In the genomic region with DNA sequence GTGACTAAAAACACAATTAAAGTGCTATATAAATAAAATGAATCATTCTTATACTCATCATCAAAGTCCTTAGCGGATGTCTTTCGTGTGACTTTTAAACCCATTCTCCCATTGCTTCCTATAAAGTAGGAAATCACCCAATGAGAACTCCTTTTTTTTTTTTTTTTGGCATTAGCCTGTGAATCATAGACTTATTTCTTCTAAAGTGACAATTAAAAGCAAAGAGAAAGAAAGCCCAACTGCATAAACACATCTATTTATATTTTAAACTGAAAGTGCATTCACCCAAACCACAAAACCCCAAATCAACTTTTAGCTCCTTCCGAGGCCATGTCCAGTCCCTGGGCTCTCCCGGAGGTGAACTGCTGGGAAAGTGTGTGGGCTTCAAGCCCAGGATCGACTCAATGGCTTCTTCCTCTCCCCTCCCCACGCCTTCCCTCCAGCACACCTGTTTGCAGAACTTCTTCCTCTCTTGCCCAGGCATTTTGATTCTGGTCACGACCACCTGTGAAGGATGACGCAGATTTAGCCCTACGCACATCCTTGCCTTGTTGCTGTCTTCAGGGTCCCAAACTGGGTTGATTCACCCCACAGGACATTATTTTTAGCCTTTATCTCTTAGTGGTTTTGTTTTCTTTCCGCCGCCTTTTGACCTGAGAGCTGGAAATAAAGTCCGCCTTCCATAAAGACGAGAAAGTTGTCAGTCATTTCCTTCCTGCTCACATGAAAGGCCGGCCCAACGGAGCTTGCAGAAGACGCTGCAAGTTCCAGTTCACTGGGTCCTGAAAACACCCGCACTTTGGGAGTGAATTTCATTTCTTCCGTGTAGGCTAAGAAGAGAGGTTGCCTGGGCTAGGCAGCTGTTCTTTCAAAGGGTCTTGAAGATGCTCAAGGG, we compare ENCODE assay signal across 7 cellular contexts.
DNase-seq lines count a peak whose midpoint lies in the region; ATAC-seq and TF ChIP-seq lines count a peak whose summit lies in the region.

No MANE protein-coding gene starts in this region.

- peaks cover 0 to 17% (median 14%) of the 10 kb centered on the region in 7 donors for H3K4me1 Mint-ChIP-seq in naive thymus-derived CD4-positive, alpha-beta T cell

- H3K27ac Mint-ChIP-seq in naive thymus-derived CD4-positive, alpha-beta T cell: peak overlapping the region in 4 of 9 donors; percentile 7 to 73 (median 20)

- peaks cover 37% of the 10 kb centered on the region for H3K79me2 ChIP-seq in SU-DHL-6 (ENCODE audit: insufficient read depth, low read length)

- no peaks in the 10 kb centered on the region for H4K20me1 ChIP-seq in SU-DHL-6 (ENCODE audit: low read depth, low read length)

- H3K27me3 Mint-ChIP-seq in naive thymus-derived CD4-positive, alpha-beta T cell: peaks cover 10 to 33% (median 28%) of the 10 kb centered on the region in 5 donors

- ATAC-seq in GM19035 (IDR thresholded peaks at IDR 0.05; ENCODE audit: unreplicated experiment) (peak; percentile 73), HG02798 (IDR thresholded peaks at IDR 0.05; ENCODE audit: poor library complexity, unreplicated experiment) (peak; percentile 66)
- ATAC-seq in naive thymus-derived CD4-positive, alpha-beta T cell: peak; percentile 55

- no peaks in the 10 kb centered on the region for H3K36me3 Mint-ChIP-seq in naive thymus-derived CD4-positive, alpha-beta T cell

- H3K4me1 ChIP-seq in naive thymus-derived CD4-positive, alpha-beta T cell (ENCODE audit: control insufficient read depth in 2 of 2, insufficient read depth in 2 of 2, low read length in 2 of 2): no peaks in the 10 kb centered on the region
- H3K4me1 ChIP-seq in HAP-1: no peaks in the 10 kb centered on the region

- H3F3A ChIP-seq in SU-DHL-6 (ENCODE audit: insufficient read depth): peaks cover 80% of the 10 kb centered on the region

- CTCF ChIA-PET in naive thymus-derived CD4-positive, alpha-beta T cell (lab: Charles Lee): no interaction called here

- H3K4me2 ChIP-seq in SU-DHL-6 (ENCODE audit: low read depth, low read length, poor library complexity, severe bottlenecking): peak overlapping the region; percentile 94

- in situ Hi-C loops in HAP-1 (cut with MboI; ENCODE audit: low sequenced_read_pairs): no loop called here

- H3K4me3 Mint-ChIP-seq in naive thymus-derived CD4-positive, alpha-beta T cell: peak overlapping the region; percentile 52 to 92 (median 80)

- no peaks in the 10 kb centered on the region for H3K9me2 ChIP-seq in SU-DHL-6 (replicated peaks; ENCODE audit: insufficient read depth, low read length)

- TF ChIP-seq CTCF in SU-DHL-6 (IDR thresholded peaks at IDR 0.05; ENCODE audit: insufficient read depth, low read length, poor library complexity, severe bottlenecking): no peak

- H3K9me3 ChIP-seq in SU-DHL-6 (ENCODE audit: insufficient read depth, low read length): no peaks in the 10 kb centered on the region
- no peaks in the 10 kb centered on the region for H3K9me3 ChIP-seq in naive thymus-derived CD4-positive, alpha-beta T cell (ENCODE audit: control insufficient read depth in 2 of 3, low read length in 3 of 3)
- no peaks in the 10 kb centered on the region for H3K9me3 ChIP-seq in HAP-1

- intact Hi-C loops in naive thymus-derived CD4-positive, alpha-beta T cell (cut with micrococcal nuclease): no loop called here

- H2AFZ ChIP-seq in SU-DHL-6 (ENCODE audit: low read depth, low read length, severe bottlenecking): no peak overlapping the region

- no peaks in the 10 kb centered on the region for H3K27me3 ChIP-seq in SU-DHL-6 (ENCODE audit: low read length)
- peaks cover 0 to 5% of the 10 kb centered on the region in 2 donors for H3K27me3 ChIP-seq in naive thymus-derived CD4-positive, alpha-beta T cell (ENCODE audit: control insufficient read depth in 2 of 2, insufficient read depth in 2 of 2, low read length in 2 of 2)
- H3K27me3 ChIP-seq in HAP-1 (ENCODE audit: low read depth): peaks cover 7% of the 10 kb centered on the region

- DNase-seq in naive thymus-derived CD4-positive, alpha-beta T cell: peak in 6 of 9 donors; percentile 14 to 35 (median 20)
- no peak for DNase-seq in AG08396 (ENCODE audit: low spot score)
- DNase-seq in HAP-1 (ENCODE audit: low spot score in 2 of 2): no peak
- no peak for DNase-seq in superior temporal gyrus (ENCODE audit: extremely low spot score)

- POLR2A ChIA-PET in naive thymus-derived CD4-positive, alpha-beta T cell (lab: Charles Lee): no interaction called here

- H3K9ac ChIP-seq in SU-DHL-6 (ENCODE audit: low read length): peak overlapping the region; percentile 69

- peak overlapping the region; percentile 97 for H3K27ac ChIP-seq in SU-DHL-6 (ENCODE audit: low read depth, low read length)
- H3K27ac ChIP-seq in naive thymus-derived CD4-positive, alpha-beta T cell (ENCODE audit: low read depth, low read length): no peak overlapping the region

- peaks cover 0 to 2% (median 0%) of the 10 kb centered on the region in 11 donors for H3K9me3 Mint-ChIP-seq in naive thymus-derived CD4-positive, alpha-beta T cell

- H3K4me3 ChIP-seq in SU-DHL-6 (ENCODE audit: insufficient read depth, low read length, poor library complexity, severe bottlenecking) (peak overlapping the region; percentile 54), HAP-1 (no peak overlapping the region)
- peak overlapping the region; percentile 32 for H3K4me3 ChIP-seq in naive thymus-derived CD4-positive, alpha-beta T cell (ENCODE audit: low read length)

- no peaks in the 10 kb centered on the region for H3K36me3 ChIP-seq in SU-DHL-6 (ENCODE audit: low read length)
- no peaks in the 10 kb centered on the region for H3K36me3 ChIP-seq in naive thymus-derived CD4-positive, alpha-beta T cell (ENCODE audit: control insufficient read depth in 2 of 3, insufficient read depth in 3 of 3, low read length in 3 of 3)
- no peaks in the 10 kb centered on the region for H3K36me3 ChIP-seq in HAP-1 (replicated peaks)

Comparison
In these comparisons a context has a peak if more than half of its experiments do, and no peak if none do; other contexts are left out.
1. DNase-seq: peak in naive thymus-derived CD4-positive, alpha-beta T cell (6 of 9); none in AG08396 (single experiment), HAP-1 (0 of 2) and superior temporal gyrus (single experiment).
2. Peak in every context shown above with its lines, with median percentiles within 50 percentile points of each other: ATAC-seq.